9 cellular contexts compared by ENCODE assay signal in the genomic region with DNA sequence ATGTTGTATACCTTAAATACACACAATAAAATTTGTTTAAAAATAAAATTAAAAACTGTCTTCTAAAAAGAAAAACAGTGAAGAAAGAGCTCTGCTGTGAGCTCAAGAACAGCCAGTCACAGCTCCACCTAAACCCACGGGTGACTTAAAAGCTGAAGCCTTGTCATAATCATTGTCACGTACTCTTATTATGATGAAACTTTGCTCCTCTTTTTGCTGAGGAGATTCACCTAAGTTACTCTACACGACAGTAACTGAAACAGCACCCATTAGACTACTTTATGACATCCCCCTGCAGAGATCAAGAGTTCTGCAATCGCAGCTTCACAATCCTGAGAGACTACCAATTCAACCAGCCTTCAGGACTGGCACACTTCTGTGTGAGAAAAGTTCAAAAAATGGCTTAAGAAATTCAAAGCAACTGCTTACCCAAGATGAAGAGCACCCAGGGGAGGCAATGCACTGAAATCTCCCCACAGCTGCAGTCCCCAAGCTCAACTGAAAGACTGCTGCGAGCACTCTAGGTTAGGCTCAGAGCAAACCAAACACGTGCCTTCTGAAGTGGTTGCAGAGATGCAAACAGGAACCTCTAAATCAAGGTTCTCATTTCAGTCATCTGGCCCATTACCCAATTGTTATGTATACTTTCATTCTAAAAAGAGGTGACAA. TPM values are rescaled to one million over a fixed set of nuclear protein-coding genes. Genes with fewer than 3 reads are reported as not detected.
A peak's percentile ranks its signal among the peaks of the same experiment; 100 is the strongest.
DNase-seq lines count a peak whose midpoint lies in the region; ATAC-seq and TF ChIP-seq lines count a peak whose summit lies in the region.
"Had no signal": no experiment of that assay in that cellular context is flagged by ENCODE, and none has a peak within 500 bp of the region (broad histone marks: within the 10 kb centered on the region; RNA-seq: fewer than 3 reads in every experiment).

A gene with protein sequence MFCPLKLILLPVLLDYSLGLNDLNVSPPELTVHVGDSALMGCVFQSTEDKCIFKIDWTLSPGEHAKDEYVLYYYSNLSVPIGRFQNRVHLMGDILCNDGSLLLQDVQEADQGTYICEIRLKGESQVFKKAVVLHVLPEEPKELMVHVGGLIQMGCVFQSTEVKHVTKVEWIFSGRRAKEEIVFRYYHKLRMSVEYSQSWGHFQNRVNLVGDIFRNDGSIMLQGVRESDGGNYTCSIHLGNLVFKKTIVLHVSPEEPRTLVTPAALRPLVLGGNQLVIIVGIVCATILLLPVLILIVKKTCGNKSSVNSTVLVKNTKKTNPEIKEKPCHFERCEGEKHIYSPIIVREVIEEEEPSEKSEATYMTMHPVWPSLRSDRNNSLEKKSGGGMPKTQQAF (minus strand): TSS at position 500 of the 669 bp plus-strand sequence. CDS start 10,145 bp downstream, outside the sequence.

- peaks cover 2 to 16% (median 4%) of the 10 kb centered on the region in 3 donors for H3K27me3 ChIP-seq in psoas muscle (ENCODE audit: insufficient read depth in 3 of 3, low read length in 2 of 3)
- peaks cover 0 to 2% of the 10 kb centered on the region in 2 donors for H3K27me3 ChIP-seq in aorta (ENCODE audit: control insufficient read depth in 1 of 2, insufficient read depth in 2 of 2, low read length in 1 of 2)

- peak within 1 kb of the TSS; percentile 59 for H3K27ac ChIP-seq in KOPT-K1 (ENCODE audit: low read depth, low read length, poor library complexity, severe bottlenecking)
- no peak within 1 kb of the TSS for H3K27ac ChIP-seq in psoas muscle
- no peak within 1 kb of the TSS for H3K27ac ChIP-seq in aorta (ENCODE audit: low read depth in 1 of 2, low read length in 2 of 2)

- DNase-seq in activated T-helper 1 cell treated with anti-CD3 and anti-CD28 coated beads, Interleukin-2, amount 50 U/mL, for 16 hours (ENCODE audit: low read depth in 1 of 2, low spot score in 1 of 2), result peak; percentile 28 to 46
- DNase-seq in psoas muscle, result no peak
- DNase-seq in NK-92 treated with Interleukin-12 subunit alpha and Interleukin-12 subunit beta, amount 100 ng/mL, for 24 hours (lab: John Stamatoyannopoulos, UW), result no peak
- no peak for DNase-seq in NCI-H345 treated with DMSO at 0.1 percent for 48 hours (lab: John Stamatoyannopoulos, UW; ENCODE audit: unreplicated experiment)
- no peak for DNase-seq in aorta
- DNase-seq in ACHN, result no peak

- H3K9me3 ChIP-seq in KOPT-K1 (ENCODE audit: insufficient read depth, low read length, poor library complexity, severe bottlenecking) (no peaks in the 10 kb centered on the region), psoas muscle (no peaks in the 10 kb centered on the region), aorta (ENCODE audit: control insufficient read depth, low read length) (no peaks in the 10 kb centered on the region)

- in situ Hi-C loops in ACHN (cut with HindIII; ENCODE audit: low pct_ligation_motif_present, low pct_unique_long_range_greater_than_20kb, low sequenced_read_pairs), result no loop called here

- no peak for TF ChIP-seq CTCF in psoas muscle (IDR thresholded peaks at IDR 0.05)

- intact Hi-C loops in psoas muscle (cut with DNase I) (no loop called here), aorta (cut with DNase I) (no loop called here)

- H3K36me3 ChIP-seq in KOPT-K1 (ENCODE audit: insufficient read depth, low read length) (no peaks in the 10 kb centered on the region), psoas muscle (ENCODE audit: insufficient read depth in 1 of 2, low read depth in 1 of 2) (no peaks in the 10 kb centered on the region), aorta (ENCODE audit: control insufficient read depth in 1 of 2, insufficient read depth in 2 of 2, low read length in 1 of 2) (no peaks in the 10 kb centered on the region)

- ATAC-seq in GM18520 (IDR thresholded peaks at IDR 0.05; ENCODE audit: unreplicated experiment) (peak; percentile 32), psoas muscle (no peak), aorta (ENCODE audit: low FRiP score) (no peak)

- H3K4me1 ChIP-seq in psoas muscle, result no peaks in the 10 kb centered on the region
- no peaks in the 10 kb centered on the region for H3K4me1 ChIP-seq in aorta (ENCODE audit: control insufficient read depth in 1 of 2, insufficient read depth in 2 of 2, low read length in 2 of 2)

- H3K4me3 ChIP-seq in psoas muscle (peak within 1 kb of the TSS; percentile 6), aorta (ENCODE audit: low read length in 2 of 2) (no peak within 1 kb of the TSS)

- WGBS in psoas muscle, 3 donors, result 49 to 63% (median 60%) methylated on average over 6 of the region's 6 CpGs
- 46 to 56% methylated on average over 6 of the region's 6 CpGs for whole genome bisulfite sequencing in aorta, 2 donors

RNA-seq across cellular contexts. Expression of the gene that starts here (rescaled TPM):
- total RNA-seq in psoas muscle (1 to 10 TPM in 2 of 4 donors, under 1 TPM in 2; 0.48 to 1.8 (median 1.1) TPM), aorta (10 to 100 TPM in 1 of 2 donors, 1 to 10 TPM in 1; 8.0 to 29.5 TPM)
- polyA plus RNA-seq in psoas muscle (under 1 TPM; 0.21 to 0.36 (median 0.25) TPM), aorta (1 to 10 TPM; 1.8 to 4.0 TPM)
- total RNA-seq: SK-MEL-5 had no signal

Comparison
In these comparisons a context has a peak if more than half of its experiments do, and no peak if none do; other contexts are left out.
1. DNase-seq: peak in activated T-helper 1 cell treated with anti-CD3 and anti-CD28 coated beads, Interleukin-2, amount 50 U/mL, for 16 hours (2 of 2); none in psoas muscle (0 of 2), NK-92 treated with Interleukin-12 subunit alpha and Interleukin-12 subunit beta, amount 100 ng/mL, for 24 hours (single experiment), NCI-H345 treated with DMSO at 0.1 percent for 48 hours (single experiment), aorta (0 of 2) and ACHN (single experiment).